ENCODE assay signal across 21 cellular contexts in genomic region chr1:183753464-183753891, GRCh38. TPM values are rescaled to one million over a fixed set of nuclear protein-coding genes. Genes with fewer than 3 reads are reported as not detected.
DNase-seq lines count a peak whose midpoint lies in the region; ATAC-seq, FAIRE-seq and TF ChIP-seq lines count a peak whose summit lies in the region.
"Had no signal": no experiment of that assay in that cellular context is flagged by ENCODE, and none has a peak within 500 bp of the region (broad histone marks: within the 10 kb centered on the region; RNA-seq: fewer than 3 reads in every experiment).

No MANE protein-coding gene starts in this region.

- H3K36me3 ChIP-seq in bronchial epithelial cell (ENCODE audit: control insufficient read depth, insufficient read depth, low read length): no peaks in the 10 kb centered on the region
- no peaks in the 10 kb centered on the region; a peak in 1 of 5 replicates for H3K36me3 ChIP-seq in HepG2 (replicated peaks in 1 of 2; ENCODE audit: control insufficient read depth in 1 of 2, insufficient read depth in 2 of 2, low read length in 2 of 2)

- no peak overlapping the region for H3K4me3 Mint-ChIP-seq in CD4-positive, alpha-beta T cell
- H3K4me3 Mint-ChIP-seq: CD4-positive, alpha-beta memory T cell; H9 had no signal

- TF ChIP-seq CTCF in bronchial epithelial cell (IDR thresholded peaks at IDR 0.05; ENCODE audit: insufficient read depth, low read length, severe bottlenecking) (no peak), fibroblast of pulmonary artery (IDR thresholded peaks at IDR 0.05; ENCODE audit: low read length, missing control alignments) (no peak), HepG2 (CRISPR knock-in tag; IDR thresholded peaks at IDR 0.05) (no peak)
- TF ChIP-seq CTCF in CD4-positive, alpha-beta T cell (IDR thresholded peaks at IDR 0.05): no peak

- no peak overlapping the region for H3K4me2 ChIP-seq in HepG2 (ENCODE audit: low read depth, low read length)
- H3K4me2 ChIP-seq: A549 had no signal

- no peak for ATAC-seq in HepG2
- no peak for ATAC-seq in CD4-positive, alpha-beta T cell (ENCODE audit: poor library complexity)
- no peak for ATAC-seq in HG03097 (IDR thresholded peaks at IDR 0.05; ENCODE audit: low FRiP score, unreplicated experiment)
- ATAC-seq: A549, PC-3 had no signal

- H3K79me2 ChIP-seq in HepG2 (ENCODE audit: insufficient read depth, low read length): no peaks in the 10 kb centered on the region

- in situ Hi-C loops in HepG2 (cut with HindIII; ENCODE audit: extremely low pct_ligation_motif_present, low pct_unique_long_range_greater_than_20kb): no loop called here

- peaks cover 3% of the 10 kb centered on the region for H3K9me3 Mint-ChIP-seq in CD4-positive, alpha-beta T cell

- DNase-seq in HuH-7 (ENCODE audit: low spot score): peak; percentile 14
- DNase-seq in bronchial epithelial cell (ENCODE audit: low read depth): peak; percentile 91
- DNase-seq in fibroblast of pulmonary artery (ENCODE audit: low read depth): peak; percentile 35
- DNase-seq in HepG2 (ENCODE audit: low spot score): peak; percentile 43
- DNase-seq in SK-N-DZ (ENCODE audit: low spot score): no peak
- DNase-seq in CD4-positive, alpha-beta T cell: no peak
- DNase-seq: CD4-positive, alpha-beta memory T cell; DMS153; GF-D8; H9; KBM-7; MV-4-11; NCI-H187; NCI-H2107; NCI-H524; PC-3; RPMI8226; SIG-M5 had no signal

- H3K27ac ChIP-seq in HepG2 (ENCODE audit: extremely low read length, insufficient read depth, low read length): no peak overlapping the region
- H3K27ac ChIP-seq in CD4-positive, alpha-beta T cell (ENCODE audit: low read depth, low read length): no peak overlapping the region
- H3K27ac ChIP-seq: A549 had no signal

- no peak overlapping the region for H3K27ac Mint-ChIP-seq in CD4-positive, alpha-beta T cell
- H3K27ac Mint-ChIP-seq: CD4-positive, alpha-beta memory T cell; H9 had no signal

- no peak for TF ChIP-seq POLR2A in HepG2 (IDR thresholded peaks at IDR 0.05; ENCODE audit: insufficient read depth in 1 of 2, low read depth in 2 of 2, low read length in 2 of 2)

- peak in 1 of 2 experiments; percentile 56; a peak in 1 of 4 replicates for TF ChIP-seq EP300 in HepG2 (IDR thresholded peaks at IDR 0.05; ENCODE audit: low read depth in 2 of 2, low read length in 2 of 2)
- TF ChIP-seq EP300 in HepG2 (CRISPR knock-in tag; IDR thresholded peaks at IDR 0.05; ENCODE audit: borderline replicate concordance): no peak

- no peak for TF ChIP-seq RAD21 in HepG2 (CRISPR knock-in tag; IDR thresholded peaks at IDR 0.05)

- no peak overlapping the region for H2AFZ ChIP-seq in HepG2 (ENCODE audit: low read length)

- H3K36me3 Mint-ChIP-seq in CD4-positive, alpha-beta T cell (ENCODE audit: low read depth): peaks cover 45% of the 10 kb centered on the region

- no peaks in the 10 kb centered on the region for H3K9me3 ChIP-seq in HepG2 (ENCODE audit: low read length)
- no peaks in the 10 kb centered on the region for H3K9me3 ChIP-seq in CD4-positive, alpha-beta T cell (ENCODE audit: control insufficient read depth, low read length)

- peaks cover 4% of the 10 kb centered on the region; the same call in 1 of the 2 replicates for H3K4me1 ChIP-seq in HepG2 (ENCODE audit: insufficient read depth, low read length)

- H3K27me3 ChIP-seq in bronchial epithelial cell (ENCODE audit: control insufficient read depth, insufficient read depth, low read length): no peaks in the 10 kb centered on the region
- no peaks in the 10 kb centered on the region for H3K27me3 ChIP-seq in HepG2 (ENCODE audit: control insufficient read depth in 1 of 2, insufficient read depth in 2 of 2, low read length in 2 of 2)
- no peaks in the 10 kb centered on the region for H3K27me3 ChIP-seq in CD4-positive, alpha-beta T cell (ENCODE audit: control insufficient read depth, insufficient read depth, low read length)

- H4K20me1 ChIP-seq in HepG2 (ENCODE audit: insufficient read depth, low read length): no peaks in the 10 kb centered on the region

- no peaks in the 10 kb centered on the region for H3K4me1 Mint-ChIP-seq in CD4-positive, alpha-beta T cell (ENCODE audit: low read depth)
- H3K4me1 Mint-ChIP-seq: CD4-positive, alpha-beta memory T cell; H9 had no signal

- no TSS peak for BruUV-seq in HepG2 (replicated peaks; lab: Mats Ljungman, UMichigan)

- no peaks in the 10 kb centered on the region for H3K27me3 Mint-ChIP-seq in CD4-positive, alpha-beta T cell

- intact Hi-C loops in HepG2 (cut with micrococcal nuclease; ENCODE audit: unreplicated experiment): no loop called here
- intact Hi-C loops in CD4-positive, alpha-beta T cell (cut with DNase I, micrococcal nuclease): no loop called here

- H3K4me3 ChIP-seq in bronchial epithelial cell (ENCODE audit: low read depth, low read length) (no peak overlapping the region), fibroblast of pulmonary artery (replicated peaks; ENCODE audit: low read depth, low read length) (no peak overlapping the region), HepG2 (replicated peaks in 1 of 3; ENCODE audit: insufficient read depth in 1 of 3, low read depth in 2 of 3, low read length in 3 of 3) (no peak overlapping the region)
- H3K4me3 ChIP-seq: A549 had no signal

- H3K9ac ChIP-seq in HepG2 (ENCODE audit: insufficient read depth, low read depth, low read length): no peak overlapping the region

- POLR2A ChIA-PET in HepG2 (lab: Yijun Ruan, JAX): no interaction called here
- POLR2A ChIA-PET in CD4-positive, alpha-beta T cell (lab: Charles Lee): no interaction called here

- CTCF ChIA-PET in HepG2 (lab: Yijun Ruan, JAX; ENCODE audit: low intra/inter-chr PET ratio, low total read pairs): no interaction called here
- CTCF ChIA-PET in CD4-positive, alpha-beta T cell (lab: Charles Lee): no interaction called here

- no peak for FAIRE-seq in bronchial epithelial cell (lab: Jason Lieb, UNC)
- FAIRE-seq in HepG2 (lab: Jason Lieb, UNC): no peak
- FAIRE-seq: A549, GM19239 had no signal

TF ChIP-seq in HepG2, 621 proteins besides CTCF, POLR2A, EP300 and RAD21 (continues in another document):
- no peak for TF ChIP-seq HNF1A (IDR thresholded peaks at IDR 0.05; ENCODE audit: low read depth)
- no peak for TF ChIP-seq HNF1A (CRISPR knock-in tag; IDR thresholded peaks at IDR 0.05; ENCODE audit: borderline replicate concordance)

RNA-seq across cellular contexts. Expression of gene RGL1, which starts 51.4 kb away (rescaled TPM):
- total RNA-seq in bronchial epithelial cell: 0.26 and 0.64 TPM in 2 replicates
- 4.7 and 5.7 TPM in 2 replicates for total RNA-seq in HepG2 (2016; rRNA removed; fragmentation: Illumina TruSeq; extraction: Trizol)
- 0.81 and 1.1 TPM in 2 replicates for total RNA-seq in HepG2 (2016; cell fraction: cytosol; rRNA removed; fragmentation: Illumina TruSeq; extraction: Trizol; ENCODE audit: low read depth)
- total RNA-seq in HepG2 (2016; cell fraction: insoluble cytoplasmic fraction; rRNA removed; fragmentation: Illumina TruSeq; extraction: Trizol): 4.3 and 5.7 TPM in 2 replicates
- total RNA-seq in HepG2 (2016; cell fraction: membrane; rRNA removed; fragmentation: Illumina TruSeq; extraction: Trizol): 2.6 and 2.8 TPM in 2 replicates
- 5.2 and 5.9 TPM in 2 replicates for total RNA-seq in HepG2 (2016; cell fraction: nucleus; rRNA removed; fragmentation: Illumina TruSeq; extraction: Trizol)
- 3.4 and 3.5 TPM in 2 replicates for polyA plus RNA-seq in HepG2 (2011; rRNA removed)
- 2.4 and 3.1 TPM in 2 replicates for polyA plus RNA-seq in HepG2 (2011; cell fraction: cytosol; rRNA removed)
- 2.7 and 2.8 TPM in 2 replicates for polyA plus RNA-seq in HepG2 (2011; cell fraction: nucleus; rRNA removed)
- 1.8 and 1.9 TPM in 2 replicates for polyA plus RNA-seq in HepG2 (2012)
- polyA plus RNA-seq in HepG2 (2016; cell fraction: cytosol; fragmentation: Illumina TruSeq; extraction: Trizol; ENCODE audit: low read depth): 0.16 and 0.20 TPM in 2 replicates
- polyA plus RNA-seq in HepG2 (2016; cell fraction: insoluble cytoplasmic fraction; fragmentation: Illumina TruSeq; extraction: Trizol; ENCODE audit: low read depth): 5.0 and 5.2 TPM in 2 replicates
- polyA plus RNA-seq in HepG2 (2016; cell fraction: membrane; fragmentation: Illumina TruSeq; extraction: Trizol; ENCODE audit: low read depth): 1.2 and 1.3 TPM in 2 replicates
- polyA plus RNA-seq in HepG2 (2016; cell fraction: nucleus; fragmentation: Illumina TruSeq; extraction: Trizol; ENCODE audit: insufficient read depth, low read depth): 5.2 and 5.4 TPM in 2 replicates
- polyA minus RNA-seq in HepG2 (2011; rRNA and poly(A)+ RNA removed; ENCODE audit: low replicate concordance): 1.8 and 3.3 TPM in 2 replicates
- 2.6 and 3.0 TPM in 2 replicates for polyA minus RNA-seq in HepG2 (2011; cell fraction: cytosol; rRNA and poly(A)+ RNA removed)
- 6.7 and 7.7 TPM in 2 replicates for polyA minus RNA-seq in HepG2 (2011; cell fraction: nucleus; rRNA and poly(A)+ RNA removed)
- polyA plus RNA-seq in SK-N-DZ (2014; cell fraction: cytosol; rRNA removed): 1.4 and 2.2 TPM in 2 replicates
- 2.7 and 3.1 TPM in 2 replicates for polyA plus RNA-seq in SK-N-DZ (2014; cell fraction: nucleus; rRNA removed)
- 1 to 10 TPM; 1.2 to 1.8 TPM for total RNA-seq in CD4-positive, alpha-beta T cell

Comparison
In these comparisons a context has a peak if more than half of its experiments do, and no peak if none do; other contexts are left out.
1. DNase-seq: peak in HuH-7 (single experiment), bronchial epithelial cell (single experiment), fibroblast of pulmonary artery (single experiment) and HepG2 (single experiment); none in SK-N-DZ (single experiment) and CD4-positive, alpha-beta T cell (0 of 10).